ENCODE assay signal across 17 cellular contexts in genomic region chr4:116561717-116562116, GRCh38.
"Had no signal": no experiment of that assay in that cellular context is flagged by ENCODE, and none has a peak within 500 bp of the region (broad histone marks: within the 10 kb centered on the region; RNA-seq: fewer than 3 reads in every experiment).

No MANE protein-coding gene starts in this region.

- H3K36me3 Mint-ChIP-seq: activated naive CD4-positive, alpha-beta T cell treated with anti-CD3 and anti-CD28 coated beads, Interleukin-2, amount 10 ng/mL, durations not matched to agents 7 days and 5 days; stimulated activated effector memory CD8-positive, alpha-beta T cell treated with anti-CD3 and anti-CD28 coated beads, Interleukin-12 subunit alpha, Interleukin-12 subunit beta, amount 100 ng/mL, for 72 hours had no signal

- H3K27me3 ChIP-seq: stomach, suprapubic skin, tibial nerve had no signal

- H3K4me1 Mint-ChIP-seq: activated CD4-positive, alpha-beta memory T cell treated with anti-CD3 and anti-CD28 coated beads, Interleukin-2, amount 10 ng/mL, durations not matched to agents 7 days and 5 days; activated naive CD4-positive, alpha-beta T cell treated with anti-CD3 and anti-CD28 coated beads, Interleukin-2, amount 10 ng/mL, durations not matched to agents 7 days and 5 days; natural killer cell; stimulated activated effector memory CD8-positive, alpha-beta T cell treated with anti-CD3 and anti-CD28 coated beads, Interleukin-12 subunit alpha, Interleukin-12 subunit beta, amount 100 ng/mL, for 72 hours had no signal

- H3K9me3 ChIP-seq: suprapubic skin had no signal

- DNase-seq: activated CD4-positive, alpha-beta memory T cell treated with anti-CD3 and anti-CD28 coated beads, Interleukin-2, amount 10 ng/mL, durations not matched to agents 7 days and 5 days; activated CD4-positive, alpha-beta T cell treated with anti-CD3 and anti-CD28 coated beads for 48 hours; activated effector memory CD4-positive, alpha-beta T cell treated with anti-CD3 and anti-CD28 coated beads, Interleukin-2, amount 50 U/mL, for 16 hours; activated naive CD4-positive, alpha-beta T cell treated with anti-CD3 and anti-CD28 coated beads, Interleukin-2, amount 10 ng/mL, durations not matched to agents 7 days and 5 days; amygdala; cerebellar nuclear complex; cortex of kidney; left colon; natural killer cell; small intestine; stimulated activated CD4-positive, alpha-beta T cell treated with anti-CD3 and anti-CD28 coated beads, Interleukin-2, amount 100 ng/mL, for 24 hours; stomach had no signal

- H3K36me3 ChIP-seq: stomach, suprapubic skin, tibial nerve had no signal

- H3K4me1 ChIP-seq: stomach, suprapubic skin, tibial nerve had no signal

- H3K4me3 Mint-ChIP-seq: activated CD4-positive, alpha-beta memory T cell treated with anti-CD3 and anti-CD28 coated beads, Interleukin-2, amount 10 ng/mL, durations not matched to agents 7 days and 5 days; activated naive CD4-positive, alpha-beta T cell treated with anti-CD3 and anti-CD28 coated beads, Interleukin-2, amount 10 ng/mL, durations not matched to agents 7 days and 5 days; natural killer cell; stimulated activated effector memory CD8-positive, alpha-beta T cell treated with anti-CD3 and anti-CD28 coated beads, Interleukin-12 subunit alpha, Interleukin-12 subunit beta, amount 100 ng/mL, for 72 hours had no signal

- ATAC-seq: left colon; natural killer cell; sciatic nerve; stimulated activated effector memory CD8-positive, alpha-beta T cell treated with anti-CD3 and anti-CD28 coated beads, Interleukin-12 subunit alpha, Interleukin-12 subunit beta, amount 100 ng/mL, for 72 hours had no signal

- H3K27me3 Mint-ChIP-seq: activated CD4-positive, alpha-beta memory T cell treated with anti-CD3 and anti-CD28 coated beads, Interleukin-2, amount 10 ng/mL, durations not matched to agents 7 days and 5 days; activated naive CD4-positive, alpha-beta T cell treated with anti-CD3 and anti-CD28 coated beads, Interleukin-2, amount 10 ng/mL, durations not matched to agents 7 days and 5 days had no signal

- H3K4me3 ChIP-seq: lung, stomach, suprapubic skin, tibial nerve had no signal
